ENCODE assay signal across 7 cellular contexts in the genomic region with DNA sequence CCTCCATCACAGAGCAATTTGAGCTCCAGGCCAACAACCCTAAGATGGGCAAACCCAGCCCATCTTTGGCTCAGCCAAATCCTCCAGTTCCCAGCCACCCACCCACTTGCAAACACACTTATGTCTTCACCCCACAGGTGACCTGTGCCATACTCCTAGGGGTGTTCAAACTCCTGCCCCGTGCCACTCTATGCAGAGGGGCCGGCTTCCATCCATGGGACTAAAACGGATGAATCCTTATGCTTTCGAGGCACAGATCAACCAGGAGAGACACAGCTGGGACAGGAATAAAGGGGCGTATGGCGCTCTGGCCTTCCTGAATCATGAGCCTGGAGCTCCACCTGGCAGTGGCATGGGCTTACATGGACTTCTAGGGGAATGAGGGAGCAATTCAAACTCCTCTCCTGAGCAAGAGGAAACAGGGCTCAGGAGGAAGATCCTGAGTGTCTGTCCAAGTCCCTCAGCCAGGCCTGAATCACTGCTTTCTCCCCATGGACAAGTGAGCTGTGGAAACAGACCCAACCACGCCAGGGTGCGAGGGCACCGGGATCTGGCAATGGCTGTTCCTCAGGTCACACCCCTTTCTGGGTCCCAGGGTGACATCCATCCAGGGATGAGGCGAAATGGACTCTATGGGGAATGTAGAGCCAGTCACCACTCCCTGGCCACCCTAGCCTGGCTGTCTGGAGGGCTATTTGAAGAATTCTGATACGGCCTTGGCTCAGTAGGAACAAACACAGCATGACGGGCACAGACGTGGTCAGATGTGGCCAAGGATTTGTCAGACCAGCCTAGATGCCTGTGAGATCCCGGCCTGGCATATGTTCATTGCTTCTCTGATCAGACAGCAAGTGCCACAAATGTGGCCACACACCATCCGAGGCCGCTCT. TPM values are rescaled to one million over a fixed set of nuclear protein-coding genes. Genes with fewer than 3 reads are reported as not detected.
"Had no signal": no experiment of that assay in that cellular context is flagged by ENCODE, and none has a peak within 500 bp of the region (broad histone marks: within the 10 kb centered on the region; RNA-seq: fewer than 3 reads in every experiment).

No MANE protein-coding gene starts in this region.

RNA-seq across cellular contexts. Expression of gene GPAT2, which starts 36.6 kb away (rescaled TPM):
- total RNA-seq: chondrocyte, SK-MEL-5 had no signal

RNA-seq across cellular contexts. Expression of gene ADRA2B, which starts 45.0 kb away (rescaled TPM):
- total RNA-seq: endothelial cell of umbilical vein, esophagus mucosa, occipital lobe, renal cortical epithelial cell, SK-MEL-5 had no signal
- polyA plus RNA-seq: endothelial cell of umbilical vein; naive thymus-derived CD8-positive, alpha-beta T cell had no signal
